In the genomic region with DNA sequence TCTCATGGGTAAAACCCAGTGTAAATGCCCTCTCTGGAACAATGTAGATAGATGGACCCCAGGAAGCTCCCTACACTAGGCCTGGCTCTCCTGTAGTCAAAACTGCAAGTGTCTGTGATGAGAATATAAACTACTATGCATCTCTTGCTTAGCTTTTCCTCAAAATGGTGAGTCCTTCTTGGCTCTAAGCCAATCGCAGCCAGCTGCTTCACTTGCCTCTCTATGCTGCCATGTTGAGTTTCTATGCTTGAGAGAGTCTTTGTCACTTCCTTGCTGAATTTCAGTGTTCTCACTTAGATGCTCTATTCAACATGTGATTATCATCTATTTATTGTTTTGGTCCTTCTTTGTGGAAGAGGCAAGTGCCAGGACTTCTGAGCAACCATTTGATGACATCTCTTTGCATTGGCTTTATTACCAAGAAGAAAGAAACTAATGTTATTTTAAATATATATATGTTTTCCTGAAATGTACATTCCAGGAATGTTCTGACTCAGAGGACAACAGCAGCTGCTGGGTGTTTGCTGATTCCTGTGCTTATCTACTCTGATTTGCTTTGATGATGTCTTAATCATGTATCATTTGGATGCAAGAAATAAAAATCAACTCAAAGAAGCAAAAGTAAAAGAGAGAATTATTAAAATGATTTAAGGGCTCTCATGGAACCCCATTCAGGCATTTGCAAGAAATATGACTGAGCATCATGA, we compare ENCODE assay signal across 24 cellular contexts. TPM values are rescaled to one million over a fixed set of nuclear protein-coding genes. Genes with fewer than 3 reads are reported as not detected.
DNase-seq lines count a peak whose midpoint lies in the region; ATAC-seq, FAIRE-seq and TF ChIP-seq lines count a peak whose summit lies in the region.
"Had no signal": no experiment of that assay in that cellular context is flagged by ENCODE, and none has a peak within 500 bp of the region (broad histone marks: within the 10 kb centered on the region; RNA-seq: fewer than 3 reads in every experiment).

No MANE protein-coding gene starts in this region.

- TF ChIP-seq POLR2A in upper lobe of left lung (IDR thresholded peaks at IDR 0.05) = no peak

- DNase-seq in left ventricle myocardium inferior (no peak), right cardiac atrium (no peak), astrocyte (ENCODE audit: low read depth) (no peak), lower lobe of right lung (no peak), upper lobe of left lung (no peak), 8988T (no peak), cortex of kidney (lab: John Stamatoyannopoulos, UW) (no peak), NCI-H187 treated with DMSO at 0.1 percent for 48 hours (lab: John Stamatoyannopoulos, UW) (no peak)
- DNase-seq: Caco-2, EL, NCI-H1436, NCI-H2029 treated with DMSO at 0.1 percent for 48 hours, NCI-H510A, NCI-H774, SHP77, SK-N-SH had no signal

- no peak overlapping the region for H3K4me3 Mint-ChIP-seq in astrocyte (ENCODE audit: unreplicated experiment)

- TF ChIP-seq EP300 in upper lobe of left lung (IDR thresholded peaks at IDR 0.05) = no peak

- peaks cover 7% of the 10 kb centered on the region for H3K4me1 ChIP-seq in left ventricle myocardium inferior
- H3K4me1 ChIP-seq in right cardiac atrium (ENCODE audit: control insufficient read depth, insufficient read depth, low read length) = no peaks in the 10 kb centered on the region
- peaks cover 6% of the 10 kb centered on the region for H3K4me1 ChIP-seq in astrocyte (ENCODE audit: insufficient read depth, low read length)
- H3K4me1 ChIP-seq in lower lobe of right lung = no peaks in the 10 kb centered on the region
- H3K4me1 ChIP-seq in upper lobe of left lung = peaks cover 0 to 8% (median 4%) of the 10 kb centered on the region in 4 donors

- WGBS in right cardiac atrium = 95% methylated on average over 1 of the region's 1 CpG
- WGBS in upper lobe of left lung, 2 donors = 86 to 95% methylated on average over 1 of the region's 1 CpG

- no peak overlapping the region for H3K4me3 ChIP-seq in left ventricle myocardium inferior
- H3K4me3 ChIP-seq in right cardiac atrium (ENCODE audit: low read length) = no peak overlapping the region
- no peak overlapping the region for H3K4me3 ChIP-seq in astrocyte (ENCODE audit: insufficient read depth, low read depth, low read length)
- H3K4me3 ChIP-seq in lower lobe of right lung = no peak overlapping the region
- H3K4me3 ChIP-seq in upper lobe of left lung = no peak overlapping the region
- H3K4me3 ChIP-seq: GM12878 had no signal

- no peaks in the 10 kb centered on the region for H3K36me3 Mint-ChIP-seq in astrocyte (ENCODE audit: low read depth, unreplicated experiment)

- H3K9ac ChIP-seq in astrocyte (ENCODE audit: low read length) = no peak overlapping the region
- H3K9ac ChIP-seq: KMS-11, SK-N-SH had no signal

- H3K4me2 ChIP-seq in astrocyte (ENCODE audit: low read length) = no peak overlapping the region
- H3K4me2 ChIP-seq: KMS-11, SK-N-SH had no signal

- H3K27ac ChIP-seq in left ventricle myocardium inferior (replicated peaks) (peak overlapping the region; percentile 10), right cardiac atrium (ENCODE audit: low read length) (no peak overlapping the region), astrocyte (ENCODE audit: low read depth, low read length) (no peak overlapping the region), lower lobe of right lung (peak overlapping the region; percentile 16), upper lobe of left lung (peak overlapping the region in 3 of 4 donors; percentile 59 to 82 (median 60))
- H3K27ac ChIP-seq: C4-2B, KMS-11 had no signal

- H3K27me3 ChIP-seq in left ventricle myocardium inferior (ENCODE audit: low read depth) = no peaks in the 10 kb centered on the region
- H3K27me3 ChIP-seq in right cardiac atrium (ENCODE audit: control insufficient read depth, insufficient read depth) = no peaks in the 10 kb centered on the region
- H3K27me3 ChIP-seq in astrocyte (ENCODE audit: insufficient read depth, low read length) = peaks cover 2% of the 10 kb centered on the region
- no peaks in the 10 kb centered on the region for H3K27me3 ChIP-seq in lower lobe of right lung (ENCODE audit: low read depth)
- no peaks in the 10 kb centered on the region for H3K27me3 ChIP-seq in upper lobe of left lung

- intact Hi-C loops in left ventricle myocardium inferior (cut with micrococcal nuclease) = no loop called here
- intact Hi-C loops in right cardiac atrium (cut with DNase I) = loop anchor here in 1 of 4 donors (10.0 kb wide), 1 partner anchor 176 kb away; no protein-coding TSS in a partner anchor
- intact Hi-C loops in lower lobe of right lung (cut with DNase I) = no loop called here

- no peaks in the 10 kb centered on the region for H4K20me1 ChIP-seq in astrocyte (ENCODE audit: insufficient read depth, low read length)

- peaks cover 23% of the 10 kb centered on the region for H3K4me1 Mint-ChIP-seq in astrocyte (ENCODE audit: low read depth, unreplicated experiment)

- H3K27me3 Mint-ChIP-seq in astrocyte (ENCODE audit: low read depth, unreplicated experiment) = no peaks in the 10 kb centered on the region

- ATAC-seq in right cardiac atrium (no peak), lower lobe of right lung (no peak), upper lobe of left lung (ENCODE audit: low FRiP score in 2 of 2) (no peak)
- ATAC-seq: GM12878, HepG2 had no signal

- H3K27ac Mint-ChIP-seq in astrocyte (ENCODE audit: unreplicated experiment) = peak overlapping the region; percentile 90

- no peaks in the 10 kb centered on the region for H3K79me2 ChIP-seq in astrocyte (ENCODE audit: insufficient read depth, low read length)

- TF ChIP-seq CTCF in left ventricle myocardium inferior (IDR thresholded peaks at IDR 0.05; ENCODE audit: borderline replicate concordance) (no peak), astrocyte (IDR thresholded peaks at IDR 0.05; ENCODE audit: insufficient read depth, low read depth, low read length) (no peak), lower lobe of right lung (IDR thresholded peaks at IDR 0.05) (no peak), upper lobe of left lung (IDR thresholded peaks at IDR 0.05) (no peak)

- H3K9me3 ChIP-seq in left ventricle myocardium inferior (replicated peaks) (peaks cover 26% of the 10 kb centered on the region), right cardiac atrium (ENCODE audit: control insufficient read depth, low read length) (no peaks in the 10 kb centered on the region), astrocyte (ENCODE audit: insufficient read depth, low read depth, low read length) (no peaks in the 10 kb centered on the region), lower lobe of right lung (no peaks in the 10 kb centered on the region), upper lobe of left lung (no peaks in the 10 kb centered on the region)
- H3K9me3 ChIP-seq: Caco-2 had no signal

- peaks cover 10% of the 10 kb centered on the region for H3K9me3 Mint-ChIP-seq in astrocyte (ENCODE audit: unreplicated experiment)

- H3K36me3 ChIP-seq in left ventricle myocardium inferior (no peaks in the 10 kb centered on the region), astrocyte (ENCODE audit: insufficient read depth, low read length) (no peaks in the 10 kb centered on the region), lower lobe of right lung (no peaks in the 10 kb centered on the region), upper lobe of left lung (no peaks in the 10 kb centered on the region)

- H2AFZ ChIP-seq in astrocyte (ENCODE audit: low read depth, low read length) = no peak overlapping the region

- no peak for FAIRE-seq in astrocyte (lab: Jason Lieb, UNC)
- FAIRE-seq: GM12878, GM19239, H1, HepG2 had no signal

RNA-seq across cellular contexts. Expression of a gene that starts 16.6 kb away (rescaled TPM):
- total RNA-seq in left ventricle myocardium inferior (not detected), right cardiac atrium (not detected), astrocyte (not detected in 2 replicates), lower lobe of right lung (not detected), upper lobe of left lung (not detected)
- not detected for polyA plus RNA-seq in right cardiac atrium
- total RNA-seq: Caco-2, GM12878, H1, HepG2, M059J, RPMI7951 had no signal
- polyA plus RNA-seq: GM12878, H1, HepG2, SK-N-SH had no signal

RNA-seq across cellular contexts. Expression of a gene that starts 24.8 kb away (rescaled TPM):
- total RNA-seq in left ventricle myocardium inferior (291 TPM), right cardiac atrium (100 to 1,000 TPM; 182 to 249 (median 234) TPM), astrocyte (97.5 and 102 TPM in 2 replicates), lower lobe of right lung (152 TPM), upper lobe of left lung (100 to 1,000 TPM; 140 to 194 (median 158) TPM)
- 280 TPM for polyA plus RNA-seq in right cardiac atrium

RNA-seq across cellular contexts. Expression of a gene that starts 46.3 kb away (rescaled TPM):
- 8.8 TPM for total RNA-seq in left ventricle myocardium inferior
- 1 to 10 TPM; 3.6 to 5.9 (median 4.5) TPM for total RNA-seq in right cardiac atrium
- 10.9 TPM for polyA plus RNA-seq in right cardiac atrium
- 0.20 TPM in 1 of 2 replicates, not detected in the other for total RNA-seq in astrocyte
- total RNA-seq in lower lobe of right lung = 25.9 TPM
- 10 to 100 TPM; 13.6 to 52.7 (median 33.0) TPM for total RNA-seq in upper lobe of left lung
- total RNA-seq: RPMI7951 had no signal
- polyA plus RNA-seq: GM12878 had no signal

RNA-seq across cellular contexts. Expression of a gene that starts 49.7 kb away (rescaled TPM):
- total RNA-seq in left ventricle myocardium inferior = 10.9 TPM
- total RNA-seq in right cardiac atrium = 10 to 100 TPM in 3 of 4 donors, 1 to 10 TPM in 1; 9.2 to 10.6 (median 10.2) TPM
- 4.5 TPM for polyA plus RNA-seq in right cardiac atrium
- 32.6 and 38.0 TPM in 2 replicates for total RNA-seq in astrocyte
- 33.7 TPM for total RNA-seq in lower lobe of right lung
- total RNA-seq in upper lobe of left lung = 10 to 100 TPM in 5 of 6 donors, 1 to 10 TPM in 1; 9.1 to 34.8 (median 24.3) TPM

RNA-seq across cellular contexts. Expression of a gene that starts 55.2 kb away (rescaled TPM):
- total RNA-seq in left ventricle myocardium inferior = not detected
- total RNA-seq in right cardiac atrium = not detected
- not detected for polyA plus RNA-seq in right cardiac atrium
- not detected in 2 replicates for total RNA-seq in astrocyte
- total RNA-seq in lower lobe of right lung = not detected
- not detected for total RNA-seq in upper lobe of left lung
- total RNA-seq: Caco-2, GM12878, H1, HepG2, M059J, RPMI7951 had no signal
- polyA plus RNA-seq: GM12878, H1, HepG2, SK-N-SH had no signal

Comparison
In these comparisons a context has a peak if more than half of its experiments do, and no peak if none do; other contexts are left out.
1. H3K27ac ChIP-seq: peak in left ventricle myocardium inferior (single experiment), lower lobe of right lung (single experiment) and upper lobe of left lung (3 of 4); none in right cardiac atrium (single experiment) and astrocyte (single experiment).